25 cellular contexts compared by ENCODE assay signal in the genomic region with DNA sequence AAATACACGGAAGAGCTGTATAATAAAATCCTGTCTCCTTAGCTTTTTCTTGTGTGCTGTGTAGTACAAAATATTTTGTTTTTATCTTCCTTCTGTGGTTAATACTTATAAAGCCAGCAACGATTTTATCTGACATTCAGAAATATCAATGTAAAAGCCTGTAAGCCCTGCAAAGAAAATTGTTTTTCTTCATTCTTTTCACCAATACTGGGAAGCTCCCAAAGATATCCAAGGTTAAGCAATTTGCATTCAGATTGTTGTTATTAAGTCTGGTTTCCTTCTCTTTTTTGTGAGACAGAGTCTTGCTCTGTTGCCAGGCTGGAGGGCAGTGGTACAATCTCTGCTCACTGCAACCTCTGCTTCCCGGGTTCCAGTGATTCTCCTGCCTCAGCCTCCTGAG. TPM values are rescaled to one million over a fixed set of nuclear protein-coding genes. Genes with fewer than 3 reads are reported as not detected.
DNase-seq lines count a peak whose midpoint lies in the region; TF ChIP-seq lines count a peak whose summit lies in the region.
"Had no signal": no experiment of that assay in that cellular context is flagged by ENCODE, and none has a peak within 500 bp of the region (broad histone marks: within the 10 kb centered on the region; RNA-seq: fewer than 3 reads in every experiment).

No MANE protein-coding gene starts in this region.

- H3K9me3 Mint-ChIP-seq in nephron progenitor cell: no peaks in the 10 kb centered on the region
- H3K9me3 Mint-ChIP-seq: CD4-positive, alpha-beta T cell; CD8-positive, alpha-beta T cell had no signal

- no peaks in the 10 kb centered on the region for H3K27me3 Mint-ChIP-seq in nephron progenitor cell (ENCODE audit: low read depth, poor library complexity)
- H3K27me3 Mint-ChIP-seq: B cell; CD4-positive, alpha-beta T cell had no signal

- no peaks in the 10 kb centered on the region for H3K27me3 ChIP-seq in right atrium auricular region
- H3K27me3 ChIP-seq: BLaER1 treated with 17β-estradiol and CSF1 and Interleukin-3, amounts not matched to agents 10 nM and 100 nM had no signal

- H3K4me3 ChIP-seq in right atrium auricular region: no peak overlapping the region
- H3K4me3 ChIP-seq in fibroblast of pulmonary artery (replicated peaks; ENCODE audit: low read depth, low read length): no peak overlapping the region
- H3K4me3 ChIP-seq: A549; BLaER1 treated with 17β-estradiol and CSF1 and Interleukin-3, amounts not matched to agents 10 nM and 100 nM; GM12878 had no signal

- no peak overlapping the region for H3K4me3 Mint-ChIP-seq in nephron progenitor cell
- H3K4me3 Mint-ChIP-seq: B cell; CD4-positive, alpha-beta T cell; CD8-positive, alpha-beta T cell had no signal

- H3K9me3 ChIP-seq in right atrium auricular region: no peaks in the 10 kb centered on the region
- H3K9me3 ChIP-seq: A549; BLaER1 treated with 17β-estradiol and CSF1 and Interleukin-3, amounts not matched to agents 10 nM and 100 nM; Caco-2 had no signal

- peaks cover 4% of the 10 kb centered on the region for H3K4me1 Mint-ChIP-seq in nephron progenitor cell
- H3K4me1 Mint-ChIP-seq: B cell had no signal

- H3K27ac ChIP-seq in right atrium auricular region: no peak overlapping the region
- H3K27ac ChIP-seq: 22Rv1; A549; BLaER1 treated with 17β-estradiol and CSF1 and Interleukin-3, amounts not matched to agents 10 nM and 100 nM; C4-2B had no signal

- H3K36me3 Mint-ChIP-seq in nephron progenitor cell (ENCODE audit: low read depth): peaks cover 4% of the 10 kb centered on the region
- H3K36me3 Mint-ChIP-seq: CD8-positive, alpha-beta T cell had no signal

- DNase-seq in cardiac septum (ENCODE audit: low spot score) (peak; percentile 38), right atrium auricular region (ENCODE audit: low spot score) (no peak), fibroblast of pulmonary artery (ENCODE audit: low read depth) (peak; percentile 11), nephron progenitor cell (no peak), HK-2 (ENCODE audit: unreplicated experiment) (no peak), hypothalamus (lab: John Stamatoyannopoulos, UW) (no peak), retina (no peak)
- DNase-seq: AML-193; Caco-2; Calu3; CD4-positive, alpha-beta T cell; CD8-positive, alpha-beta T cell; DMS 273 treated with DMSO at 0.1 percent for 48 hours; DMS153; DMS53; DMS79; DND-41; EL; GDM1 had no signal

- TF ChIP-seq CTCF in right atrium auricular region (IDR thresholded peaks at IDR 0.05) (no peak), fibroblast of pulmonary artery (IDR thresholded peaks at IDR 0.05; ENCODE audit: low read length, missing control alignments) (no peak), nephron progenitor cell (IDR thresholded peaks at IDR 0.05) (no peak)

- no peaks in the 10 kb centered on the region for H3K36me3 ChIP-seq in right atrium auricular region

- H3K4me1 ChIP-seq in right atrium auricular region: no peaks in the 10 kb centered on the region
- H3K4me1 ChIP-seq: A549, Caco-2 had no signal

- intact Hi-C loops in cardiac septum (cut with DNase I): no loop called here

- H3K27ac Mint-ChIP-seq in nephron progenitor cell: peak overlapping the region; percentile 30
- H3K27ac Mint-ChIP-seq: B cell; CD4-positive, alpha-beta T cell; CD8-positive, alpha-beta T cell had no signal

RNA-seq across cellular contexts. Expression of a gene that starts 38.0 kb away (rescaled TPM):
- total RNA-seq in cardiac septum: 1.1 TPM
- total RNA-seq in right atrium auricular region: 1 to 10 TPM in 1 of 2 donors, under 1 TPM in 1; 0.83 to 1.3 TPM
- total RNA-seq: CD8-positive, alpha-beta T cell had no signal

Comparison
In these comparisons a context has a peak if more than half of its experiments do, and no peak if none do; other contexts are left out.
1. DNase-seq: peak in cardiac septum (single experiment) and fibroblast of pulmonary artery (single experiment); none in right atrium auricular region (single experiment), nephron progenitor cell (single experiment), HK-2 (single experiment), hypothalamus (0 of 51) and retina (single experiment).